ENCODE assay signal across 11 cellular contexts in genomic region chr5:1793301-1793740, GRCh38. TPM values are rescaled to one million over a fixed set of nuclear protein-coding genes. Genes with fewer than 3 reads are reported as not detected.
DNase-seq lines count a peak whose midpoint lies in the region; ATAC-seq and TF ChIP-seq lines count a peak whose summit lies in the region.
"Had no signal": no experiment of that assay in that cellular context is flagged by ENCODE, and none has a peak within 500 bp of the region (broad histone marks: within the 10 kb centered on the region; RNA-seq: fewer than 3 reads in every experiment).

No MANE protein-coding gene starts in this region.

- DNase-seq in CD4-positive, CD25-positive, alpha-beta regulatory T cell, result no peak
- DNase-seq in MG63, result peak; percentile 89
- DNase-seq in activated T-helper 2 cell treated with anti-CD3 and anti-CD28 coated beads, Interferon-gamma antibody, Interleukin-2, Interleukin-4, amounts not matched to agents 10 μg/mL and 5 μg/mL and 100 μg/mL, durations not matched to agents 14 hours and 24 hours and 36 hours (ENCODE audit: low spot score), result no peak
- no peak for DNase-seq in sciatic nerve (ENCODE audit: low spot score)
- DNase-seq in omental fat pad (ENCODE audit: low spot score), result no peak
- DNase-seq: NCI-H2107 had no signal

- no peak for ATAC-seq in CD4-positive, CD25-positive, alpha-beta regulatory T cell (ENCODE audit: low read depth in 2 of 2)
- ATAC-seq in sciatic nerve (no peak), HG03571 (IDR thresholded peaks at IDR 0.05; ENCODE audit: unreplicated experiment) (no peak), omental fat pad (ENCODE audit: low FRiP score) (no peak), GM18873 (IDR thresholded peaks at IDR 0.05; ENCODE audit: low FRiP score, unreplicated experiment) (no peak)

- TF ChIP-seq CTCF in nephron (IDR thresholded peaks at IDR 0.05; ENCODE audit: unreplicated experiment in 3 of 3) (no peak), omental fat pad (IDR thresholded peaks at IDR 0.05) (no peak)

- peaks cover 6% of the 10 kb centered on the region for H3K36me3 Mint-ChIP-seq in CD4-positive, CD25-positive, alpha-beta regulatory T cell
- H3K36me3 Mint-ChIP-seq in activated T-helper 2 cell treated with anti-CD3 and anti-CD28 coated beads, Interferon-gamma antibody, Interleukin-2, Interleukin-4, amounts not matched to agents 10 μg/mL and 5 μg/mL and 100 μg/mL, durations not matched to agents 14 hours and 24 hours and 36 hours (ENCODE audit: low read depth), result peaks cover 39% of the 10 kb centered on the region
- peaks cover 13% of the 10 kb centered on the region for H3K36me3 Mint-ChIP-seq in nephron (ENCODE audit: low read depth)

- H3K27me3 Mint-ChIP-seq in CD4-positive, CD25-positive, alpha-beta regulatory T cell, result no peaks in the 10 kb centered on the region
- no peaks in the 10 kb centered on the region for H3K27me3 Mint-ChIP-seq in activated T-helper 2 cell treated with anti-CD3 and anti-CD28 coated beads, Interferon-gamma antibody, Interleukin-2, Interleukin-4, amounts not matched to agents 10 μg/mL and 5 μg/mL and 100 μg/mL, durations not matched to agents 14 hours and 24 hours and 36 hours (ENCODE audit: low read depth)
- peaks cover 15% of the 10 kb centered on the region for H3K27me3 Mint-ChIP-seq in nephron (ENCODE audit: low read depth)

- peak overlapping the region; percentile 77 for H3K4me3 ChIP-seq in CD4-positive, CD25-positive, alpha-beta regulatory T cell (ENCODE audit: low read depth, low read length)
- 0 out of 2 replicates have a peak overlapping the region, but pooled peaks have one; percentile 0 for H3K4me3 ChIP-seq in MG63
- H3K4me3 ChIP-seq: esophagus muscularis mucosa, vagina had no signal

- H3K4me1 Mint-ChIP-seq in CD4-positive, CD25-positive, alpha-beta regulatory T cell, result peaks cover 14 to 76% (median 45%) of the 10 kb centered on the region in 4 donors
- peaks cover 68% of the 10 kb centered on the region for H3K4me1 Mint-ChIP-seq in activated T-helper 2 cell treated with anti-CD3 and anti-CD28 coated beads, Interferon-gamma antibody, Interleukin-2, Interleukin-4, amounts not matched to agents 10 μg/mL and 5 μg/mL and 100 μg/mL, durations not matched to agents 14 hours and 24 hours and 36 hours (ENCODE audit: low read depth)
- H3K4me1 Mint-ChIP-seq in nephron, result peaks cover 36% of the 10 kb centered on the region

- peak overlapping the region; percentile 96 to 97 (median 97) for H3K27ac Mint-ChIP-seq in CD4-positive, CD25-positive, alpha-beta regulatory T cell
- peak overlapping the region; percentile 99 for H3K27ac Mint-ChIP-seq in activated T-helper 2 cell treated with anti-CD3 and anti-CD28 coated beads, Interferon-gamma antibody, Interleukin-2, Interleukin-4, amounts not matched to agents 10 μg/mL and 5 μg/mL and 100 μg/mL, durations not matched to agents 14 hours and 24 hours and 36 hours
- peak overlapping the region in 1 of 3 experiments; percentile 63 for H3K27ac Mint-ChIP-seq in nephron

- H3K4me3 Mint-ChIP-seq in CD4-positive, CD25-positive, alpha-beta regulatory T cell, result peak overlapping the region; percentile 89 to 94 (median 92)
- peak overlapping the region; percentile 81 for H3K4me3 Mint-ChIP-seq in activated T-helper 2 cell treated with anti-CD3 and anti-CD28 coated beads, Interferon-gamma antibody, Interleukin-2, Interleukin-4, amounts not matched to agents 10 μg/mL and 5 μg/mL and 100 μg/mL, durations not matched to agents 14 hours and 24 hours and 36 hours (ENCODE audit: low read depth)
- peak overlapping the region in 2 of 3 experiments; percentile 40 to 47 for H3K4me3 Mint-ChIP-seq in nephron

- peaks cover 58% of the 10 kb centered on the region for H3K4me1 ChIP-seq in CD4-positive, CD25-positive, alpha-beta regulatory T cell (ENCODE audit: control insufficient read depth, insufficient read depth, low read length, poor library complexity, severe bottlenecking)

- H3K36me3 ChIP-seq in CD4-positive, CD25-positive, alpha-beta regulatory T cell (ENCODE audit: control insufficient read depth, insufficient read depth, low read length), result peaks cover 14% of the 10 kb centered on the region
- peaks cover 31% of the 10 kb centered on the region for H3K36me3 ChIP-seq in MG63

- peaks cover 0 to 4% (median 0%) of the 10 kb centered on the region in 7 donors for H3K9me3 Mint-ChIP-seq in CD4-positive, CD25-positive, alpha-beta regulatory T cell
- H3K9me3 Mint-ChIP-seq in activated T-helper 2 cell treated with anti-CD3 and anti-CD28 coated beads, Interferon-gamma antibody, Interleukin-2, Interleukin-4, amounts not matched to agents 10 μg/mL and 5 μg/mL and 100 μg/mL, durations not matched to agents 14 hours and 24 hours and 36 hours, result no peaks in the 10 kb centered on the region
- no peaks in the 10 kb centered on the region for H3K9me3 Mint-ChIP-seq in nephron

- H3K27me3 ChIP-seq in CD4-positive, CD25-positive, alpha-beta regulatory T cell (ENCODE audit: control insufficient read depth, insufficient read depth, low read length), result no peaks in the 10 kb centered on the region
- no peaks in the 10 kb centered on the region for H3K27me3 ChIP-seq in MG63
- H3K27me3 ChIP-seq: vagina had no signal

- no peaks in the 10 kb centered on the region for H3K9me3 ChIP-seq in CD4-positive, CD25-positive, alpha-beta regulatory T cell (ENCODE audit: control insufficient read depth in 2 of 2, low read length in 2 of 2)
- peaks cover 2% of the 10 kb centered on the region; the same call in 1 of the 2 replicates for H3K9me3 ChIP-seq in MG63
- H3K9me3 ChIP-seq: esophagus muscularis mucosa, vagina had no signal

- intact Hi-C loops in activated T-helper 2 cell treated with anti-CD3 and anti-CD28 coated beads, Interferon-gamma antibody, Interleukin-2, Interleukin-4, amounts not matched to agents 10 μg/mL and 5 μg/mL and 100 μg/mL, durations not matched to agents 14 hours and 24 hours and 36 hours (cut with micrococcal nuclease), result loop anchor here (1.0 kb wide), 1 partner anchor 8 kb away; the partner anchor contains the start of gene NDUFS6
- intact Hi-C loops in sciatic nerve (cut with DNase I), result no loop called here

- peak overlapping the region; percentile 82 for H3K27ac ChIP-seq in CD4-positive, CD25-positive, alpha-beta regulatory T cell (ENCODE audit: insufficient read depth, low read length, poor library complexity, severe bottlenecking)
- H3K27ac ChIP-seq: esophagus muscularis mucosa, vagina had no signal

RNA-seq across cellular contexts. Expression of gene MRPL36, which starts 6.3 kb away (rescaled TPM):
- total RNA-seq in CD4-positive, CD25-positive, alpha-beta regulatory T cell, result 15.8 TPM
- polyA plus RNA-seq in CD4-positive, CD25-positive, alpha-beta regulatory T cell, result 100 to 1,000 TPM in 3 of 4 donors, 10 to 100 TPM in 1; 98.7 to 127 (median 112) TPM
- 188 and 248 TPM in 2 replicates for total RNA-seq in MG63 (2014; rRNA removed; shearing (Covaris generic); ENCODE audit: low replicate concordance)
- total RNA-seq in activated T-helper 2 cell treated with anti-CD3 and anti-CD28 coated beads, Interferon-gamma antibody, Interleukin-2, Interleukin-4, amounts not matched to agents 10 μg/mL and 5 μg/mL and 100 μg/mL, durations not matched to agents 14 hours and 24 hours and 36 hours, result 96.1 and 96.4 TPM in 2 replicates
- total RNA-seq in sciatic nerve (28.4 TPM), omental fat pad (10 to 100 TPM; 16.1 to 57.5 (median 49.5) TPM)

RNA-seq across cellular contexts. Expression of gene NDUFS6, which starts 7.9 kb away (rescaled TPM):
- 21.6 TPM for total RNA-seq in CD4-positive, CD25-positive, alpha-beta regulatory T cell
- 10 to 100 TPM; 66.5 to 98.7 (median 75.7) TPM for polyA plus RNA-seq in CD4-positive, CD25-positive, alpha-beta regulatory T cell
- total RNA-seq in MG63 (2014; rRNA removed; shearing (Covaris generic); ENCODE audit: low replicate concordance), result 172 and 215 TPM in 2 replicates
- 31.6 and 39.9 TPM in 2 replicates for total RNA-seq in activated T-helper 2 cell treated with anti-CD3 and anti-CD28 coated beads, Interferon-gamma antibody, Interleukin-2, Interleukin-4, amounts not matched to agents 10 μg/mL and 5 μg/mL and 100 μg/mL, durations not matched to agents 14 hours and 24 hours and 36 hours
- total RNA-seq in sciatic nerve (20.7 TPM), omental fat pad (10 to 100 TPM; 34.3 to 81.2 (median 44.2) TPM)
